Comparison of ENCODE assay signal across 8 cellular contexts in genomic region chr1:176206961-176207902, GRCh38. TPM values are rescaled to one million over a fixed set of nuclear protein-coding genes. Genes with fewer than 3 reads are reported as not detected.
DNase-seq lines count a peak whose midpoint lies in the region; ATAC-seq and TF ChIP-seq lines count a peak whose summit lies in the region.

Gene COP1 (minus strand): TSS chr1:176207286. CDS start chr1:176206978, 308 bp downstream.

- peak within 1 kb of the TSS; percentile 94 for H4K91ac ChIP-seq in IMR-90 (ENCODE audit: insufficient read depth, low read depth, low read length)

- intact Hi-C loops in IMR-90 (cut with micrococcal nuclease), result loop anchor here (2.0 to 5.0 kb wide), 3 partner anchors 90 to 1055 kb away; no protein-coding TSS in a partner anchor
- intact Hi-C loops in mucosa of descending colon (cut with DNase I, micrococcal nuclease), result no loop called here

- H3K4me2 ChIP-seq in IMR-90 (ENCODE audit: low read depth, low read length), result peak within 1 kb of the TSS; percentile 87

- BruUV-seq in IMR-90 (replicated peaks; lab: Mats Ljungman, UMichigan), result no TSS peak

- CTCF ChIA-PET in IMR-90 (lab: Yijun Ruan, JAX), result interaction anchor here (0.6 to 1.1 kb wide), 4 partner anchors 87 to 135 kb away, joined by 3 to 4 read pairs (median 4); no protein-coding TSS in a partner anchor

- peak within 1 kb of the TSS; percentile 91 for H3K27ac ChIP-seq in IMR-90 (ENCODE audit: insufficient read depth, low read length)

- H3K23ac ChIP-seq in IMR-90 (ENCODE audit: low read depth, low read length), result peak within 1 kb of the TSS; percentile 86

- H3K27me3 ChIP-seq in IMR-90 (ENCODE audit: control insufficient read depth, insufficient read depth, low read length), result no peaks in the 10 kb centered on the region

- TF ChIP-seq CTCF in IMR-90 (conservative IDR thresholded peaks at IDR 0.05; ENCODE audit: low read depth, low read length), result no peak
- no peak for TF ChIP-seq CTCF in epithelial cell of esophagus (IDR thresholded peaks at IDR 0.05; ENCODE audit: insufficient read depth, low read depth, low read length, missing control alignments)
- peak; percentile 8 for TF ChIP-seq CTCF in mucosa of descending colon (IDR thresholded peaks at IDR 0.05)

- H3K9me3 ChIP-seq in IMR-90 (ENCODE audit: control insufficient read depth, insufficient read depth, low read length), result no peaks in the 10 kb centered on the region
- no peaks in the 10 kb centered on the region for H3K9me3 ChIP-seq in mucosa of descending colon

- H3K4ac ChIP-seq in IMR-90 (ENCODE audit: low read depth, low read length), result peak within 1 kb of the TSS; percentile 84

- POLR2A ChIA-PET in IMR-90 (lab: Charles Lee; ENCODE audit: unreplicated experiment), result interaction anchor here (0.5 to 1.0 kb wide), 6 partner anchors 11 to 322 kb away, joined by 3 to 6 read pairs (median 3); no protein-coding TSS in a partner anchor

- H3K4me1 ChIP-seq in IMR-90 (ENCODE audit: control insufficient read depth, insufficient read depth, low read length) (peaks cover 3% of the 10 kb centered on the region; the same call in 1 of the 2 replicates), mucosa of descending colon (ENCODE audit: low read depth) (peaks cover 18% of the 10 kb centered on the region)

- peak within 1 kb of the TSS; percentile 76 for H3K4me3 ChIP-seq in IMR-90 (ENCODE audit: insufficient read depth, low read depth, low read length)
- peak within 1 kb of the TSS; percentile 68 for H3K4me3 ChIP-seq in epithelial cell of esophagus (ENCODE audit: low read length)
- peak within 1 kb of the TSS; percentile 79 for H3K4me3 ChIP-seq in mucosa of descending colon

- peak within 1 kb of the TSS; percentile 97 for H2AFZ ChIP-seq in IMR-90 (replicated peaks; ENCODE audit: low read length, poor library complexity)

- H2BK20ac ChIP-seq in IMR-90 (ENCODE audit: low read depth, low read length), result no peak within 1 kb of the TSS

- no peak for TF ChIP-seq RAD21 in IMR-90 (IDR thresholded peaks at IDR 0.05; ENCODE audit: low read length)

- peak; percentile 91 for TF ChIP-seq POLR2A in IMR-90 (IDR thresholded peaks at IDR 0.05; ENCODE audit: low read depth, low read length)

- peaks cover 32% of the 10 kb centered on the region for H4K20me1 ChIP-seq in IMR-90 (ENCODE audit: insufficient read depth, low read length)

- peak within 1 kb of the TSS; percentile 77 for H2BK5ac ChIP-seq in IMR-90 (ENCODE audit: low read depth, low read length, poor library complexity, severe bottlenecking)

- H3K36me3 ChIP-seq in IMR-90 (ENCODE audit: control insufficient read depth, insufficient read depth, low read length) (no peaks in the 10 kb centered on the region), mucosa of descending colon (ENCODE audit: low read depth) (no peaks in the 10 kb centered on the region)

- H3K56ac ChIP-seq in IMR-90 (ENCODE audit: extremely low read depth, insufficient read depth, low read length), result peak within 1 kb of the TSS; percentile 87

- ATAC-seq in GM21528 (IDR thresholded peaks at IDR 0.05; ENCODE audit: low FRiP score, unreplicated experiment) (peak; percentile 83), IMR-90 (ENCODE audit: low read depth) (peak; percentile 92), mucosa of descending colon (peak; percentile 92)

- H3K18ac ChIP-seq in IMR-90 (ENCODE audit: low read depth, low read length), result peak within 1 kb of the TSS; percentile 24

- peak within 1 kb of the TSS; percentile 98 for H3K9ac ChIP-seq in IMR-90 (ENCODE audit: low read depth, low read length)

- in situ Hi-C loops in IMR-90 (cut with MboI; ENCODE audit: low sequenced_read_pairs), result no loop called here

- peak within 1 kb of the TSS; percentile 92 for H3K14ac ChIP-seq in IMR-90 (replicated peaks; ENCODE audit: low read depth, low read length)

- no peak within 1 kb of the TSS for H2BK15ac ChIP-seq in IMR-90 (ENCODE audit: low read depth, low read length)

- H2AK5ac ChIP-seq in IMR-90 (ENCODE audit: low read depth, low read length), result peak within 1 kb of the TSS; percentile 79

- H4K8ac ChIP-seq in IMR-90 (ENCODE audit: low read depth in 2 of 2, low read length in 2 of 2), result peak within 1 kb of the TSS; percentile 80 to 95

- peaks cover 3% of the 10 kb centered on the region; the same call in 1 of the 2 replicates for H3K9me1 ChIP-seq in IMR-90 (ENCODE audit: insufficient read depth, low read length)

- peak within 1 kb of the TSS; percentile 84 for H4K5ac ChIP-seq in IMR-90 (ENCODE audit: low read depth, low read length)

- H3K79me1 ChIP-seq in IMR-90 (ENCODE audit: low read depth in 1 of 2, low read length in 2 of 2), result peaks cover 8 to 13% of the 10 kb centered on the region in 2 experiments; a peak in 2 of 4 replicates

- WGBS in IMR-90 (ENCODE audit: extremely low coverage in 2 of 2, insufficient read length in 1 of 2), 2 experiments, result 0% methylated on average over 50 of the region's 92 CpGs; no CpG with 5 or more reads in 1 of the 2 experiments

- peak within 1 kb of the TSS; percentile 96 for H2AK9ac ChIP-seq in IMR-90 (replicated peaks; ENCODE audit: low read depth, low read length, poor library complexity)

- dilution Hi-C loops in IMR-90 (cut with HindIII; ENCODE audit: low sequenced_read_pairs, unreplicated experiment), result no loop called here

- peak; percentile 89 for DNase-seq in DMS114 treated with DMSO at 0.1 percent for 48 hours (lab: John Stamatoyannopoulos, UW; ENCODE audit: unreplicated experiment)
- peak; percentile 93 for DNase-seq in IMR-90
- DNase-seq in OCI-M1 (lab: John Stamatoyannopoulos, UW), result peak; percentile 99
- DNase-seq in activated T-cell treated with anti-CD3 and anti-CD28 coated beads for 24 hours (ENCODE audit: low read depth), result peak; percentile 96
- peak; percentile 97 for DNase-seq in epithelial cell of esophagus (ENCODE audit: low read depth)
- DNase-seq in mucosa of descending colon, result peak; percentile 98 to 99 (median 98)
- DNase-seq in stimulated activated CD8-positive, alpha-beta memory T cell treated with anti-CD3 and anti-CD28 coated beads, Interleukin-4, amount 100 ng/mL, for 24 hours (ENCODE audit: low read depth), result peak; percentile 96

- peak within 1 kb of the TSS; percentile 59; the same call in 1 of the 2 replicates for H2BK120ac ChIP-seq in IMR-90 (ENCODE audit: low read depth, low read length)

TF ChIP-seq in IMR-90, 13 proteins besides CTCF, POLR2A, EP300 and RAD21:
- 0 out of 2 replicates have a peak, but pooled peaks have one; percentile 37 for TF ChIP-seq CHD1 (IDR thresholded peaks at IDR 0.05; ENCODE audit: low read depth, low read length)
- TF ChIP-seq MXI1 (IDR thresholded peaks at IDR 0.05; ENCODE audit: borderline replicate concordance, low read depth, low read length), result peak; percentile 79
- no peak for TF ChIP-seq ELK1 (IDR thresholded peaks at IDR 0.05; ENCODE audit: borderline replicate concordance, low read depth, low read length)
- TF ChIP-seq USF2 (IDR thresholded peaks at IDR 0.05; ENCODE audit: low read depth, low read length), result no peak; the same call in 1 of the 2 replicates
- peak; percentile 68; the same call in 1 of the 2 replicates for TF ChIP-seq MAZ (IDR thresholded peaks at IDR 0.05; ENCODE audit: borderline replicate concordance, low read depth, low read length)
- TF ChIP-seq SMC3 (IDR thresholded peaks at IDR 0.05; ENCODE audit: low read depth, low read length), result no peak
- peak; percentile 10; the same call in 1 of the 2 replicates for TF ChIP-seq BHLHE40 (IDR thresholded peaks at IDR 0.05; ENCODE audit: low read depth, low read length)
- no peak for TF ChIP-seq MAFK (IDR thresholded peaks at IDR 0.05; ENCODE audit: low read depth, low read length)
- TF ChIP-seq RFX5 (IDR thresholded peaks at IDR 0.05; ENCODE audit: low read depth, low read length), result no peak

RNA-seq across cellular contexts. Expression of gene COP1, which starts in this region (rescaled TPM):
- 35.0 and 44.4 TPM in 2 replicates for total RNA-seq in IMR-90 (2012; rRNA removed)
- polyA plus RNA-seq in IMR-90 (2012; rRNA removed), result 12.8 and 17.8 TPM in 2 replicates
- 4.6 and 5.4 TPM in 2 replicates for polyA plus RNA-seq in IMR-90 (2012; cell fraction: cytosol; rRNA removed)
- 3.6 and 10.8 TPM in 2 replicates for polyA plus RNA-seq in IMR-90 (2012; cell fraction: nucleus; rRNA removed; ENCODE audit: low replicate concordance)
- 10 to 100 TPM; 51.5 to 51.9 (median 51.9) TPM for total RNA-seq in mucosa of descending colon

Comparison
In these comparisons a context has a peak if more than half of its experiments do, and no peak if none do; other contexts are left out.
1. Peak in every context shown above with its lines: DNase-seq, ATAC-seq, H3K4me3 ChIP-seq and H3K27ac ChIP-seq.